11 cellular contexts compared by ENCODE assay signal in genomic region chrX:19563327-19563726, GRCh38. TPM values are rescaled to one million over a fixed set of nuclear protein-coding genes. Genes with fewer than 3 reads are reported as not detected.
DNase-seq lines count a peak whose midpoint lies in the region; ATAC-seq and TF ChIP-seq lines count a peak whose summit lies in the region.
"Had no signal": no experiment of that assay in that cellular context is flagged by ENCODE, and none has a peak within 500 bp of the region (broad histone marks: within the 10 kb centered on the region; RNA-seq: fewer than 3 reads in every experiment).

No MANE protein-coding gene starts in this region.

- TF ChIP-seq POLR2A in sigmoid colon (IDR thresholded peaks at IDR 0.05), result no peak

- no peaks in the 10 kb centered on the region for H3K9me3 Mint-ChIP-seq in activated T-helper 17 cell treated with anti-CD3 and anti-CD28 coated beads, Interleukin-2, amount 50 U/mL, for 72 hours

- WGBS in sigmoid colon, 2 donors, result 82 to 90% methylated on average over 10 of the region's 10 CpGs

- intact Hi-C loops in sigmoid colon (cut with DNase I), result no loop called here

- ATAC-seq in GM18858 (IDR thresholded peaks at IDR 0.05; ENCODE audit: unreplicated experiment) (peak; percentile 55), GM21367 (IDR thresholded peaks at IDR 0.05; ENCODE audit: unreplicated experiment) (peak; percentile 56), HG03103 (IDR thresholded peaks at IDR 0.05; ENCODE audit: low read depth, unreplicated experiment) (peak; percentile 72)
- ATAC-seq in activated T-helper 17 cell treated with anti-CD3 and anti-CD28 coated beads, Interleukin-2, amount 50 U/mL, for 72 hours (replicated peaks), result no peak

- H3K9me3 ChIP-seq in MG63, result no peaks in the 10 kb centered on the region
- H3K9me3 ChIP-seq in sigmoid colon, result no peaks in the 10 kb centered on the region

- TF ChIP-seq CTCF in sigmoid colon (IDR thresholded peaks at IDR 0.05), result no peak

- no peaks in the 10 kb centered on the region for H3K27me3 Mint-ChIP-seq in activated T-helper 17 cell treated with anti-CD3 and anti-CD28 coated beads, Interleukin-2, amount 50 U/mL, for 72 hours

- DNase-seq in MG63, result no peak
- DNase-seq in SW 1271 (lab: John Stamatoyannopoulos, UW), result no peak
- DNase-seq in sigmoid colon, result no peak
- no peak for DNase-seq in COLO829 (ENCODE audit: low spot score)
- DNase-seq: dermis blood vessel endothelial cell, NCI-H1105 treated with DMSO at 0.1 percent for 48 hours, NCI-H69 had no signal

- no peak for TF ChIP-seq EP300 in sigmoid colon (IDR thresholded peaks at IDR 0.05)

- H3K36me3 ChIP-seq in MG63, result no peaks in the 10 kb centered on the region
- H3K36me3 ChIP-seq in sigmoid colon, result no peaks in the 10 kb centered on the region

- peaks cover 38% of the 10 kb centered on the region for H3K36me3 Mint-ChIP-seq in activated T-helper 17 cell treated with anti-CD3 and anti-CD28 coated beads, Interleukin-2, amount 50 U/mL, for 72 hours (ENCODE audit: low read depth)

- H3K27ac ChIP-seq in sigmoid colon, result no peak overlapping the region

- peak overlapping the region; percentile 75 for H3K27ac Mint-ChIP-seq in activated T-helper 17 cell treated with anti-CD3 and anti-CD28 coated beads, Interleukin-2, amount 50 U/mL, for 72 hours

- H3K4me1 ChIP-seq in sigmoid colon, result no peaks in the 10 kb centered on the region

- peak overlapping the region; percentile 56 for H3K4me3 Mint-ChIP-seq in activated T-helper 17 cell treated with anti-CD3 and anti-CD28 coated beads, Interleukin-2, amount 50 U/mL, for 72 hours

- peaks cover 11% of the 10 kb centered on the region for H3K4me1 Mint-ChIP-seq in activated T-helper 17 cell treated with anti-CD3 and anti-CD28 coated beads, Interleukin-2, amount 50 U/mL, for 72 hours

- H3K4me3 ChIP-seq in MG63 (no peak overlapping the region), sigmoid colon (no peak overlapping the region)

- no peaks in the 10 kb centered on the region for H3K27me3 ChIP-seq in MG63
- no peaks in the 10 kb centered on the region for H3K27me3 ChIP-seq in sigmoid colon

RNA-seq across cellular contexts. Expression of gene MAP3K15, which starts 48.0 kb away (rescaled TPM):
- total RNA-seq in activated T-helper 17 cell treated with anti-CD3 and anti-CD28 coated beads, Interleukin-2, amount 50 U/mL, for 72 hours, result 1 to 10 TPM in 1 of 2 donors, under 1 TPM in 1; 0.48 to 7.1 TPM
- total RNA-seq in MG63 (2014; rRNA removed; shearing (Covaris generic); ENCODE audit: low replicate concordance), result 0.53 and 2.1 TPM in 2 replicates
- under 1 TPM in 1 of 4 donors, not detected in 3; 0.14 TPM for total RNA-seq in sigmoid colon
- under 1 TPM in 2 of 3 donors, not detected in 1; 0.15 to 0.69 TPM for polyA plus RNA-seq in sigmoid colon
